Comparison of ENCODE assay signal across 28 cellular contexts in the genomic region with DNA sequence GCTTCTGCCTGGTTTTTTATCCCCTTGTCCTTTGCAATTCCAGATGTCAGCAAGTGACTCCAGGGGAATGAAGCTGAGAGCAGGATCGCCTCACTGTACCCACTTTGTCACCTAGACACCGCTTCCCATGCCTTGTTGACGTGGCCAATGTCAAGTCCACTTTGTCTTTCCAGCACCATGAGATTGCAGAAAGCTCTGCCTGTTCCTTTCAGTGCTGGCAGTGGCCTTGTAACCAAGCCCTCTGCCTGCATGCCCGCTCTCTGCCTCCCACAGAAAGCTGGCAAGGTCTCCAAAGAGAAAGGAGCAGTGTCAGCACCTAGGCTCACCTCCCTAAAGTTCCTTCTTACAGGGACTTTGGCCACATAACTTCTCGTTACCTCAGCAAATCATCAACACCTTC.
"Had no signal": no experiment of that assay in that cellular context is flagged by ENCODE, and none has a peak within 500 bp of the region (broad histone marks: within the 10 kb centered on the region; RNA-seq: fewer than 3 reads in every experiment).

No MANE protein-coding gene starts in this region.

- DNase-seq: activated B cell treated with CpG ODN at 0.5 μM for 24 hours; activated CD4-positive, alpha-beta memory T cell treated with anti-CD3 and anti-CD28 coated beads, Interleukin-2, amount 10 ng/mL, durations not matched to agents 7 days and 5 days; activated CD4-positive, alpha-beta T cell treated with anti-CD3 and anti-CD28 coated beads, Interleukin-2, amount 10 ng/mL, durations not matched to agents 7 days and 5 days; activated gamma-delta T cell; activated naive CD4-positive, alpha-beta T cell treated with anti-CD3 and anti-CD28 coated beads for 36 hours; activated T-cell treated with anti-CD3 and anti-CD28 coated beads for 4 hours; activated T-cell treated with anti-CD3 and anti-CD28 coated beads, Interleukin-2, amount 50 U/mL, for 48 hours; anterior cingulate cortex; caudate nucleus; MM.1S; NCI-H1105; NCI-H1436; NCI-H1694 treated with DMSO at 0.1 percent for 48 hours; NCI-H2029 treated with DMSO at 0.1 percent for 48 hours; NCI-H345; NCI-H510A; NCI-H526 treated with DMSO at 0.1 percent for 48 hours; NCI-H82; NK-92 treated with Interleukin-12 subunit alpha and Interleukin-12 subunit beta, amount 100 ng/mL, for 24 hours; OCI-M1; SHP77 treated with DMSO at 0.1 percent for 48 hours; T-cell; T-helper 2 cell; T1000 had no signal

- H3K9me3 Mint-ChIP-seq: activated B cell treated with CpG ODN at 0.5 μM for 24 hours; activated CD4-positive, alpha-beta T cell treated with anti-CD3 and anti-CD28 coated beads, Interleukin-2, amount 10 ng/mL, durations not matched to agents 7 days and 5 days; activated naive CD4-positive, alpha-beta T cell treated with anti-CD3 and anti-CD28 coated beads for 36 hours had no signal

- H3K27me3 Mint-ChIP-seq: activated B cell treated with CpG ODN at 0.5 μM for 24 hours; activated CD4-positive, alpha-beta memory T cell treated with anti-CD3 and anti-CD28 coated beads, Interleukin-2, amount 10 ng/mL, durations not matched to agents 7 days and 5 days; activated CD4-positive, alpha-beta T cell treated with anti-CD3 and anti-CD28 coated beads, Interleukin-2, amount 10 ng/mL, durations not matched to agents 7 days and 5 days; activated naive CD8-positive, alpha-beta T cell; activated T-helper 17 cell treated with anti-CD3 and anti-CD28 coated beads, Interleukin-2, amount 50 U/mL, for 72 hours; T-cell had no signal

- H3K4me1 Mint-ChIP-seq: activated B cell treated with CpG ODN at 0.5 μM for 24 hours; activated CD4-positive, alpha-beta memory T cell treated with anti-CD3 and anti-CD28 coated beads, Interleukin-2, amount 10 ng/mL, durations not matched to agents 7 days and 5 days; activated CD4-positive, alpha-beta T cell treated with anti-CD3 and anti-CD28 coated beads, Interleukin-2, amount 10 ng/mL, durations not matched to agents 7 days and 5 days; activated T-helper 17 cell treated with anti-CD3 and anti-CD28 coated beads, Interleukin-2, amount 50 U/mL, for 72 hours; T-cell had no signal

- H3K27ac ChIP-seq: RWPE1 had no signal

- H3K36me3 Mint-ChIP-seq: activated naive CD8-positive, alpha-beta T cell; T-cell had no signal

- ATAC-seq: activated T-helper 17 cell treated with anti-CD3 and anti-CD28 coated beads, Interleukin-2, amount 50 U/mL, for 72 hours; Panc1; T-cell had no signal

- H3K4me3 Mint-ChIP-seq: activated B cell treated with CpG ODN at 0.5 μM for 24 hours; activated CD4-positive, alpha-beta memory T cell treated with anti-CD3 and anti-CD28 coated beads, Interleukin-2, amount 10 ng/mL, durations not matched to agents 7 days and 5 days; activated CD4-positive, alpha-beta T cell treated with anti-CD3 and anti-CD28 coated beads, Interleukin-2, amount 10 ng/mL, durations not matched to agents 7 days and 5 days; activated naive CD4-positive, alpha-beta T cell treated with anti-CD3 and anti-CD28 coated beads for 36 hours; activated naive CD8-positive, alpha-beta T cell; activated T-helper 17 cell treated with anti-CD3 and anti-CD28 coated beads, Interleukin-2, amount 50 U/mL, for 72 hours; T-cell had no signal

- H3K27ac Mint-ChIP-seq: activated B cell treated with CpG ODN at 0.5 μM for 24 hours; activated CD4-positive, alpha-beta memory T cell treated with anti-CD3 and anti-CD28 coated beads, Interleukin-2, amount 10 ng/mL, durations not matched to agents 7 days and 5 days; activated CD4-positive, alpha-beta T cell treated with anti-CD3 and anti-CD28 coated beads, Interleukin-2, amount 10 ng/mL, durations not matched to agents 7 days and 5 days; activated naive CD4-positive, alpha-beta T cell treated with anti-CD3 and anti-CD28 coated beads for 36 hours; activated naive CD8-positive, alpha-beta T cell; activated T-helper 17 cell treated with anti-CD3 and anti-CD28 coated beads, Interleukin-2, amount 50 U/mL, for 72 hours; T-cell had no signal
